ENCODE assay signal across 8 cellular contexts in the genomic region with DNA sequence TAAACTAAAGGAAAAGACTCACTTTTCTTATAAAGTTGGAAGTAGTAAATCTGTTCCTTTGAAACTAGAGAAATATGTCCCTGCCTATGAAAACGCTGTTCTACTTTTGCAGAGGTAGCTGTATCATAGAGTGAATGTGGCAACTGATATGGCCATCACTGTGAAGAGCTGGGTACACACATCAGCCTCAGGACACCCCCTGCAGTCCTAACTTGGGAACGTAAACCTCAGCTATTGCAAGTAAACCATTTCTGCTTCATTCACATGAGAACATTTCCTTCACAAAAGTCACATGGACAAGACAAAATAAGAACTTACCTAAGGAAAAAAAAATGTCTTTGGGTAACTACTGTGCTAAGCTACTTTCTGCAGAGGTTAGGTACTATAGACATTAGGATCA.
DNase-seq lines count a peak whose midpoint lies in the region; ATAC-seq and TF ChIP-seq lines count a peak whose summit lies in the region.

No MANE protein-coding gene starts in this region.

- H3K36me3 Mint-ChIP-seq in activated naive CD4-positive, alpha-beta T cell treated with anti-CD3 and anti-CD28 coated beads for 36 hours (ENCODE audit: low read depth): no peaks in the 10 kb centered on the region
- no peaks in the 10 kb centered on the region for H3K36me3 Mint-ChIP-seq in natural killer cell treated with Interleukin-12 subunit alpha and Interleukin-12 subunit beta and Interleukin-15 and Interleukin-18, amount 100 ng/mL, for 72 hours

- H3K4me3 Mint-ChIP-seq in activated naive CD4-positive, alpha-beta T cell treated with anti-CD3 and anti-CD28 coated beads for 36 hours: no peak overlapping the region
- no peak overlapping the region for H3K4me3 Mint-ChIP-seq in natural killer cell treated with Interleukin-12 subunit alpha and Interleukin-12 subunit beta and Interleukin-15 and Interleukin-18, amount 100 ng/mL, for 72 hours

- ATAC-seq in natural killer cell treated with Interleukin-12 subunit alpha and Interleukin-12 subunit beta and Interleukin-15 and Interleukin-18, amount 100 ng/mL, for 72 hours: peak; percentile 64 to 67
- ATAC-seq in HG02970 (IDR thresholded peaks at IDR 0.05; ENCODE audit: low FRiP score, unreplicated experiment) (no peak), HG02884 (IDR thresholded peaks at IDR 0.05; ENCODE audit: unreplicated experiment) (no peak)

- peak in 2 of 3 experiments; percentile 13 to 65 for DNase-seq in NCI-H1417 (lab: John Stamatoyannopoulos, UW)
- no peak for DNase-seq in NCI-H1417 treated with DMSO at 0.1 percent for 48 hours (lab: John Stamatoyannopoulos, UW)
- no peak for DNase-seq in LNCaP clone FGC (ENCODE audit: low read depth)
- DNase-seq in activated naive CD4-positive, alpha-beta T cell treated with anti-CD3 and anti-CD28 coated beads for 36 hours: peak; percentile 58
- DNase-seq in natural killer cell treated with Interleukin-12 subunit alpha and Interleukin-12 subunit beta and Interleukin-15 and Interleukin-18, amount 100 ng/mL, for 72 hours (ENCODE audit: low spot score): no peak
- no peak for DNase-seq in 8988T

- intact Hi-C loops in activated naive CD4-positive, alpha-beta T cell treated with anti-CD3 and anti-CD28 coated beads for 36 hours (cut with micrococcal nuclease): loop anchor here (1.0 to 10.0 kb wide), 3 partner anchors 232 to 348 kb away; no protein-coding TSS in a partner anchor

- H3K27ac Mint-ChIP-seq in activated naive CD4-positive, alpha-beta T cell treated with anti-CD3 and anti-CD28 coated beads for 36 hours: no peak overlapping the region
- H3K27ac Mint-ChIP-seq in natural killer cell treated with Interleukin-12 subunit alpha and Interleukin-12 subunit beta and Interleukin-15 and Interleukin-18, amount 100 ng/mL, for 72 hours: no peak overlapping the region

- TF ChIP-seq CTCF in LNCaP clone FGC (IDR thresholded peaks at IDR 0.05; ENCODE audit: control insufficient read depth, extremely low read depth, insufficient read depth): 0 out of 2 replicates have a peak, but pooled peaks have one; percentile 27

- peaks cover 4% of the 10 kb centered on the region for H3K4me1 Mint-ChIP-seq in activated naive CD4-positive, alpha-beta T cell treated with anti-CD3 and anti-CD28 coated beads for 36 hours (ENCODE audit: low read depth)
- peaks cover 6 to 8% of the 10 kb centered on the region in 2 donors for H3K4me1 Mint-ChIP-seq in natural killer cell treated with Interleukin-12 subunit alpha and Interleukin-12 subunit beta and Interleukin-15 and Interleukin-18, amount 100 ng/mL, for 72 hours (ENCODE audit: low read depth in 2 of 2)

- CTCF ChIA-PET in activated naive CD4-positive, alpha-beta T cell treated with anti-CD3 and anti-CD28 coated beads for 36 hours (lab: Charles Lee): interaction anchor here (0.6 to 1.8 kb wide), 4 partner anchors 329 to 436 kb away, joined by 3 to 7 read pairs (median 4); no protein-coding TSS in a partner anchor

- no peaks in the 10 kb centered on the region for H3K27me3 Mint-ChIP-seq in activated naive CD4-positive, alpha-beta T cell treated with anti-CD3 and anti-CD28 coated beads for 36 hours (ENCODE audit: low read depth)
- H3K27me3 Mint-ChIP-seq in natural killer cell treated with Interleukin-12 subunit alpha and Interleukin-12 subunit beta and Interleukin-15 and Interleukin-18, amount 100 ng/mL, for 72 hours: no peaks in the 10 kb centered on the region

- no peaks in the 10 kb centered on the region for H3K9me3 Mint-ChIP-seq in activated naive CD4-positive, alpha-beta T cell treated with anti-CD3 and anti-CD28 coated beads for 36 hours
- H3K9me3 Mint-ChIP-seq in natural killer cell treated with Interleukin-12 subunit alpha and Interleukin-12 subunit beta and Interleukin-15 and Interleukin-18, amount 100 ng/mL, for 72 hours: no peaks in the 10 kb centered on the region

- H3K4me3 ChIP-seq in LNCaP clone FGC (ENCODE audit: low read depth, low read length): no peak overlapping the region

Comparison
In these comparisons a context has a peak if more than half of its experiments do, and no peak if none do; other contexts are left out.
1. DNase-seq: peak in NCI-H1417 (2 of 3) and activated naive CD4-positive, alpha-beta T cell treated with anti-CD3 and anti-CD28 coated beads for 36 hours (single experiment); none in NCI-H1417 treated with DMSO at 0.1 percent for 48 hours (single experiment), LNCaP clone FGC (single experiment), natural killer cell treated with Interleukin-12 subunit alpha and Interleukin-12 subunit beta and Interleukin-15 and Interleukin-18, amount 100 ng/mL, for 72 hours (single experiment) and 8988T (single experiment).
2. ATAC-seq: peak in natural killer cell treated with Interleukin-12 subunit alpha and Interleukin-12 subunit beta and Interleukin-15 and Interleukin-18, amount 100 ng/mL, for 72 hours (2 of 2); none in HG02970 (single experiment) and HG02884 (single experiment).